Comparison of ENCODE assay signal across 8 cellular contexts in genomic region chr16:1408171-1408837, GRCh38. TPM values are rescaled to one million over a fixed set of nuclear protein-coding genes. Genes with fewer than 3 reads are reported as not detected.
DNase-seq lines count a peak whose midpoint lies in the region; ATAC-seq and TF ChIP-seq lines count a peak whose summit lies in the region.

No MANE protein-coding gene starts in this region.

- H4K20me1 ChIP-seq in OCI-LY7 (ENCODE audit: insufficient read depth, low read length), result peaks cover 4% of the 10 kb centered on the region; the same call in 1 of the 2 replicates

- TF ChIP-seq CTCF in CD4-positive, alpha-beta T cell (IDR thresholded peaks at IDR 0.05), result no peak
- TF ChIP-seq CTCF in OCI-LY7 (conservative IDR thresholded peaks at IDR 0.05; ENCODE audit: low read length), result no peak

- H3K9me2 ChIP-seq in OCI-LY7 (ENCODE audit: insufficient read depth, low read length), result no peaks in the 10 kb centered on the region

- DNase-seq in CD4-positive, alpha-beta T cell, result peak; percentile 89 to 99 (median 96)
- DNase-seq in OCI-LY7 (ENCODE audit: low spot score), result peak; percentile 92
- DNase-seq in activated T-cell treated with anti-CD3 and anti-CD28 coated beads, Interleukin-2, amount 50 U/mL, for 24 hours, result peak; percentile 99
- peak; percentile 95 for DNase-seq in stimulated activated CD8-positive, alpha-beta memory T cell treated with anti-CD3 and anti-CD28 coated beads, Interleukin-4, amount 100 ng/mL, for 24 hours (ENCODE audit: low read depth)

- no peaks in the 10 kb centered on the region; the same call in 1 of the 2 replicates for H3K79me2 ChIP-seq in OCI-LY7 (ENCODE audit: insufficient read depth, low read depth, low read length)

- H3K4me3 ChIP-seq in HUES6 (ENCODE audit: low read depth, low read length) (peak overlapping the region; percentile 97), OCI-LY7 (ENCODE audit: low read depth, low read length, poor library complexity, severe bottlenecking) (peak overlapping the region; percentile 70), esophagus (ENCODE audit: low read depth in 1 of 2, low read length in 2 of 2) (peak overlapping the region; percentile 29 to 50), muscle layer of colon (ENCODE audit: low read depth in 1 of 2, low read length in 2 of 2) (peak overlapping the region; percentile 32 to 56)

- peaks cover 38% of the 10 kb centered on the region for H3K36me3 Mint-ChIP-seq in CD4-positive, alpha-beta T cell (ENCODE audit: low read depth)
- H3K36me3 Mint-ChIP-seq in activated T-cell treated with anti-CD3 and anti-CD28 coated beads, Interleukin-2, amount 50 U/mL, for 24 hours (ENCODE audit: low read depth), result peaks cover 25% of the 10 kb centered on the region

- 3 to 4% methylated on average over 38 to 42 of the region's 42 CpGs for WGBS in esophagus, 2 donors

- H3K4me1 ChIP-seq in HUES6 (ENCODE audit: control insufficient read depth, insufficient read depth, low read length) (peaks cover 4% of the 10 kb centered on the region; the same call in 1 of the 2 replicates), OCI-LY7 (ENCODE audit: insufficient read depth, low read length, poor library complexity, severe bottlenecking) (peaks cover 12% of the 10 kb centered on the region), esophagus (ENCODE audit: control insufficient read depth in 2 of 2, insufficient read depth in 2 of 2, low read length in 1 of 2) (peaks cover 0 to 2% of the 10 kb centered on the region in 2 donors), muscle layer of colon (ENCODE audit: insufficient read depth, low read length) (peaks cover 6% of the 10 kb centered on the region)

- H3K36me3 ChIP-seq in HUES6 (ENCODE audit: control insufficient read depth, insufficient read depth, low read length) (peaks cover 2% of the 10 kb centered on the region; the same call in 1 of the 2 replicates), OCI-LY7 (ENCODE audit: insufficient read depth, low read length) (no peaks in the 10 kb centered on the region), esophagus (ENCODE audit: control insufficient read depth in 2 of 2, insufficient read depth in 2 of 2, low read length in 1 of 2) (peaks cover 0 to 10% of the 10 kb centered on the region in 2 donors), muscle layer of colon (ENCODE audit: insufficient read depth, low read length) (peaks cover 9% of the 10 kb centered on the region)

- no peak overlapping the region for H2AFZ ChIP-seq in OCI-LY7 (ENCODE audit: low read length)

- peak overlapping the region; percentile 68 for H3K4me3 Mint-ChIP-seq in CD4-positive, alpha-beta T cell
- H3K4me3 Mint-ChIP-seq in activated T-cell treated with anti-CD3 and anti-CD28 coated beads, Interleukin-2, amount 50 U/mL, for 24 hours, result peak overlapping the region; percentile 77

- POLR2A ChIA-PET in CD4-positive, alpha-beta T cell (lab: Charles Lee), result interaction anchor here (1.0 to 2.0 kb wide), 8 partner anchors 13 to 687 kb away, joined by 3 to 23 read pairs (median 4); partner anchors contain the start of genes ANTKMT, MAPK8IP3, NUBP2 and SPSB3
- POLR2A ChIA-PET in OCI-LY7 (lab: Charles Lee), result no interaction called here

- peak; percentile 92 for ATAC-seq in CD4-positive, alpha-beta T cell (ENCODE audit: poor library complexity)
- peak; percentile 61 for ATAC-seq in GM21360 (IDR thresholded peaks at IDR 0.05; ENCODE audit: unreplicated experiment)

- peak overlapping the region; percentile 71 for H3K27ac Mint-ChIP-seq in CD4-positive, alpha-beta T cell
- peak overlapping the region; percentile 79 for H3K27ac Mint-ChIP-seq in activated T-cell treated with anti-CD3 and anti-CD28 coated beads, Interleukin-2, amount 50 U/mL, for 24 hours

- CTCF ChIA-PET in CD4-positive, alpha-beta T cell (lab: Charles Lee), result interaction anchor here (2.2 kb wide), 1 partner anchor 45 kb away, joined by 8 read pairs; no protein-coding TSS in a partner anchor
- CTCF ChIA-PET in OCI-LY7 (lab: Charles Lee; ENCODE audit: unreplicated experiment), result no interaction called here

- intact Hi-C loops in CD4-positive, alpha-beta T cell (cut with DNase I, micrococcal nuclease), result loop anchor here in 1 of 2 experiments (5.0 kb wide), 1 partner anchor 84 kb away; the partner anchor contains the start of gene TELO2
- intact Hi-C loops in OCI-LY7 (cut with micrococcal nuclease; ENCODE audit: unreplicated experiment), result no loop called here

- no peak overlapping the region for H3K27ac ChIP-seq in CD4-positive, alpha-beta T cell (ENCODE audit: low read depth, low read length)
- H3K27ac ChIP-seq in HUES6 (ENCODE audit: low read depth, low read length) (no peak overlapping the region), OCI-LY7 (ENCODE audit: low read depth, low read length, poor library complexity, severe bottlenecking) (no peak overlapping the region), esophagus (ENCODE audit: low read depth in 2 of 2, low read length in 1 of 2) (peak overlapping the region in 1 of 2 donors; percentile 43), muscle layer of colon (ENCODE audit: low read depth, low read length) (peak overlapping the region; percentile 58)

- H3K9me3 Mint-ChIP-seq in CD4-positive, alpha-beta T cell, result no peaks in the 10 kb centered on the region
- no peaks in the 10 kb centered on the region for H3K9me3 Mint-ChIP-seq in activated T-cell treated with anti-CD3 and anti-CD28 coated beads, Interleukin-2, amount 50 U/mL, for 24 hours

- H3K27me3 Mint-ChIP-seq in CD4-positive, alpha-beta T cell, result no peaks in the 10 kb centered on the region
- H3K27me3 Mint-ChIP-seq in activated T-cell treated with anti-CD3 and anti-CD28 coated beads, Interleukin-2, amount 50 U/mL, for 24 hours, result no peaks in the 10 kb centered on the region

- peak overlapping the region; percentile 90 for H3K4me2 ChIP-seq in OCI-LY7 (ENCODE audit: low read length)

- H3K9ac ChIP-seq in HUES6 (ENCODE audit: low read length) (peak overlapping the region; percentile 75), muscle layer of colon (ENCODE audit: low read length) (no peak overlapping the region)

- H3K9me3 ChIP-seq in CD4-positive, alpha-beta T cell (ENCODE audit: control insufficient read depth, low read length), result no peaks in the 10 kb centered on the region
- H3K9me3 ChIP-seq in HUES6 (ENCODE audit: control insufficient read depth, insufficient read depth, low read depth, low read length) (no peaks in the 10 kb centered on the region), OCI-LY7 (ENCODE audit: low read length) (no peaks in the 10 kb centered on the region), esophagus (ENCODE audit: control insufficient read depth in 2 of 2, insufficient read depth in 1 of 2, low read depth in 1 of 2, low read length in 1 of 2) (no peaks in the 10 kb centered on the region), muscle layer of colon (ENCODE audit: low read length) (no peaks in the 10 kb centered on the region)

- BruUV-seq in OCI-LY7 (replicated peaks; lab: Mats Ljungman, UMichigan), result no TSS peak

- H3K4me1 Mint-ChIP-seq in CD4-positive, alpha-beta T cell (ENCODE audit: low read depth), result peaks cover 34% of the 10 kb centered on the region
- H3K4me1 Mint-ChIP-seq in activated T-cell treated with anti-CD3 and anti-CD28 coated beads, Interleukin-2, amount 50 U/mL, for 24 hours (ENCODE audit: low read depth), result peaks cover 29% of the 10 kb centered on the region

- H3K27me3 ChIP-seq in CD4-positive, alpha-beta T cell (ENCODE audit: control insufficient read depth, insufficient read depth, low read length), result no peaks in the 10 kb centered on the region
- H3K27me3 ChIP-seq in HUES6 (ENCODE audit: control insufficient read depth, insufficient read depth, low read length) (no peaks in the 10 kb centered on the region), esophagus (ENCODE audit: control insufficient read depth in 1 of 2, insufficient read depth in 2 of 2, low read length in 2 of 2) (no peaks in the 10 kb centered on the region), muscle layer of colon (ENCODE audit: control insufficient read depth in 1 of 2, insufficient read depth in 2 of 2, low read length in 2 of 2) (no peaks in the 10 kb centered on the region)

RNA-seq across cellular contexts. Expression of gene UNKL, which starts 6.2 kb away (rescaled TPM):
- total RNA-seq in CD4-positive, alpha-beta T cell, result 10 to 100 TPM; 52.6 to 53.2 TPM
- total RNA-seq in OCI-LY7 (2014; rRNA removed; shearing (Covaris generic)), result 22.3 and 31.0 TPM in 2 replicates
- total RNA-seq in OCI-LY7 (2022), result 33.7 and 61.3 TPM in 2 replicates
- polyA plus RNA-seq in esophagus, result 1 to 10 TPM; 5.4 to 8.1 TPM

RNA-seq across cellular contexts. Expression of gene UQCC4, which starts 12.2 kb away (rescaled TPM):
- total RNA-seq in CD4-positive, alpha-beta T cell, result 1 to 10 TPM; 6.9 to 7.6 TPM
- 23.2 and 36.4 TPM in 2 replicates for total RNA-seq in OCI-LY7 (2014; rRNA removed; shearing (Covaris generic))
- total RNA-seq in OCI-LY7 (2022), result 16.5 and 17.0 TPM in 2 replicates
- 10 to 100 TPM; 11.6 to 24.6 TPM for polyA plus RNA-seq in esophagus

RNA-seq across cellular contexts. Expression of gene PERCC1, which starts 22.6 kb away (rescaled TPM):
- total RNA-seq in CD4-positive, alpha-beta T cell, result under 1 TPM in 1 of 2 experiments, not detected in 1; 0.30 TPM
- not detected in 2 replicates for total RNA-seq in OCI-LY7 (2014; rRNA removed; shearing (Covaris generic))
- not detected in 2 replicates for total RNA-seq in OCI-LY7 (2022)
- polyA plus RNA-seq in esophagus, result not detected

RNA-seq across cellular contexts. Expression of gene CCDC154, which starts 36.1 kb away (rescaled TPM):
- 1 to 10 TPM; 2.9 to 3.0 TPM for total RNA-seq in CD4-positive, alpha-beta T cell
- total RNA-seq in OCI-LY7 (2014; rRNA removed; shearing (Covaris generic)), result 0.46 and 0.85 TPM in 2 replicates
- total RNA-seq in OCI-LY7 (2022), result 1.1 and 2.5 TPM in 2 replicates
- polyA plus RNA-seq in esophagus, result under 1 TPM; 0.44 to 0.98 TPM

RNA-seq across cellular contexts. Expression of gene GNPTG, which starts 56.6 kb away (rescaled TPM):
- 10 to 100 TPM; 27.6 to 32.0 TPM for total RNA-seq in CD4-positive, alpha-beta T cell
- 21.3 and 22.5 TPM in 2 replicates for total RNA-seq in OCI-LY7 (2014; rRNA removed; shearing (Covaris generic))
- total RNA-seq in OCI-LY7 (2022), result 24.1 and 26.6 TPM in 2 replicates
- 10 to 100 TPM; 33.6 to 39.1 TPM for polyA plus RNA-seq in esophagus

Comparison
In these comparisons a context has a peak if more than half of its experiments do, and no peak if none do; other contexts are left out.
1. H3K4me3 ChIP-seq: peak in every context shown above with its lines; median percentile 97 in HUES6; 70 in OCI-LY7; 44 in muscle layer of colon; 40 in esophagus.